12 cellular contexts compared by ENCODE assay signal in the genomic region with DNA sequence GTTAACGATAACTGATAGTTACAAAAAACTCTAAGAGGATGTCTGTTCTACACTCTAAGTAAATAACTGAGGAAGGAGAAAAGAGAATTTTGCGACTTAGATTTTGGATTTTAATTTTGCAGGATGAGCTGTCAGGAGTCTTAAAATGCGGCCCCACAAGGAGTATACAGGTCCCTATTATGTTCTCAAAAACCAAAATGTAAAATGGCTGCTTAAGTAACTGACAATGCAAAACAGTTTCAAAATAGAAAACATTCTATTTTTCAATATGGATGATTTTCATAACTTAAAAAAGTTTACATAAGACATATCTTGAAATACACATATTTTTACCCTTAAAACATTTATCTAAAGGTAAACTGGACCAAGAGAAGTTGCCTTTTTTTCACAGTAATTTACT. TPM values are rescaled to one million over a fixed set of nuclear protein-coding genes. Genes with fewer than 3 reads are reported as not detected.
DNase-seq lines count a peak whose midpoint lies in the region; ATAC-seq and TF ChIP-seq lines count a peak whose summit lies in the region.
"Had no signal": no experiment of that assay in that cellular context is flagged by ENCODE, and none has a peak within 500 bp of the region (broad histone marks: within the 10 kb centered on the region; RNA-seq: fewer than 3 reads in every experiment).

No MANE protein-coding gene starts in this region.

- peaks cover 7% of the 10 kb centered on the region for H3K9me3 Mint-ChIP-seq in activated naive CD8-positive, alpha-beta T cell treated with anti-CD3 and anti-CD28 coated beads for 36 hours
- H3K9me3 Mint-ChIP-seq in stimulated activated effector memory CD8-positive, alpha-beta T cell treated with anti-CD3 and anti-CD28 coated beads, Interleukin-12 subunit alpha, Interleukin-12 subunit beta, amount 100 ng/mL, for 72 hours, result no peaks in the 10 kb centered on the region
- H3K9me3 Mint-ChIP-seq: neural crest cell had no signal

- ATAC-seq in stimulated activated effector memory CD8-positive, alpha-beta T cell treated with anti-CD3 and anti-CD28 coated beads, Interleukin-12 subunit alpha, Interleukin-12 subunit beta, amount 100 ng/mL, for 72 hours, result no peak

- H3K36me3 ChIP-seq in DOHH2 (ENCODE audit: control insufficient read depth, low read length) (no peaks in the 10 kb centered on the region), MG63 (no peaks in the 10 kb centered on the region), HAP-1 (replicated peaks) (no peaks in the 10 kb centered on the region), thyroid gland (no peaks in the 10 kb centered on the region)

- TF ChIP-seq CTCF in DOHH2 (IDR thresholded peaks at IDR 0.05; ENCODE audit: low read depth, low read length, poor library complexity, severe bottlenecking), result no peak
- TF ChIP-seq CTCF in thyroid gland (IDR thresholded peaks at IDR 0.05), result no peak

- WGBS in thyroid gland, 2 donors, result 93 to 94% methylated on average over 3 of the region's 3 CpGs

- H3K4me1 ChIP-seq in DOHH2 (ENCODE audit: control insufficient read depth, low read length) (peaks cover 52% of the 10 kb centered on the region), HAP-1 (peaks cover 18% of the 10 kb centered on the region), thyroid gland (peaks cover 0 to 5% of the 10 kb centered on the region in 2 donors)

- H3K4me2 ChIP-seq in DOHH2 (ENCODE audit: low read length), result peak overlapping the region; percentile 77

- H3K4me3 ChIP-seq in DOHH2 (ENCODE audit: low read length) (peak overlapping the region; percentile 63), MG63 (peak overlapping the region; percentile 30), HAP-1 (no peak overlapping the region), thyroid gland (replicated peaks in 1 of 3) (no peak overlapping the region)

- H3K27me3 Mint-ChIP-seq in activated naive CD8-positive, alpha-beta T cell treated with anti-CD3 and anti-CD28 coated beads for 36 hours, result no peaks in the 10 kb centered on the region

- H3F3A ChIP-seq in DOHH2 (ENCODE audit: control insufficient read depth, insufficient read depth), result peaks cover 16% of the 10 kb centered on the region

- no peaks in the 10 kb centered on the region; the same call in 1 of the 2 replicates for H3K9me3 ChIP-seq in DOHH2 (ENCODE audit: control insufficient read depth, insufficient read depth, low read length)
- H3K9me3 ChIP-seq in MG63, result no peaks in the 10 kb centered on the region
- H3K9me3 ChIP-seq in HAP-1, result no peaks in the 10 kb centered on the region
- no peaks in the 10 kb centered on the region for H3K9me3 ChIP-seq in thyroid gland

- no peaks in the 10 kb centered on the region; the same call in 1 of the 2 replicates for H4K20me1 ChIP-seq in DOHH2 (ENCODE audit: control insufficient read depth, insufficient read depth, low read depth, low read length)

- H3K4me3 Mint-ChIP-seq in activated naive CD8-positive, alpha-beta T cell treated with anti-CD3 and anti-CD28 coated beads for 36 hours, result peak overlapping the region; percentile 99
- H3K4me3 Mint-ChIP-seq in stimulated activated effector memory CD8-positive, alpha-beta T cell treated with anti-CD3 and anti-CD28 coated beads, Interleukin-12 subunit alpha, Interleukin-12 subunit beta, amount 100 ng/mL, for 72 hours, result peak overlapping the region; percentile 81
- H3K4me3 Mint-ChIP-seq: neural crest cell had no signal

- TF ChIP-seq POLR2A in thyroid gland (IDR thresholded peaks at IDR 0.05), result no peak

- peaks cover 68% of the 10 kb centered on the region for H3K27me3 ChIP-seq in DOHH2 (ENCODE audit: control insufficient read depth, low read length)
- H3K27me3 ChIP-seq in MG63, result no peaks in the 10 kb centered on the region
- H3K27me3 ChIP-seq in HAP-1 (ENCODE audit: low read depth), result no peaks in the 10 kb centered on the region
- no peaks in the 10 kb centered on the region for H3K27me3 ChIP-seq in thyroid gland

- in situ Hi-C loops in HAP-1 (cut with MboI; ENCODE audit: low sequenced_read_pairs), result no loop called here

- DNase-seq in MG63 (no peak), HAP-1 (ENCODE audit: low spot score in 2 of 2) (no peak), head of caudate nucleus (no peak), thyroid gland (no peak)
- DNase-seq in activated naive CD8-positive, alpha-beta T cell treated with anti-CD3 and anti-CD28 coated beads for 36 hours, result no peak
- DNase-seq in stimulated activated effector memory CD8-positive, alpha-beta T cell treated with anti-CD3 and anti-CD28 coated beads, Interleukin-12 subunit alpha, Interleukin-12 subunit beta, amount 100 ng/mL, for 72 hours (ENCODE audit: low spot score in 2 of 2), result no peak
- DNase-seq: dermis blood vessel endothelial cell, foreskin fibroblast had no signal

- H3K27ac ChIP-seq in DOHH2 (ENCODE audit: low read depth, low read length) (no peak overlapping the region), thyroid gland (no peak overlapping the region)

- H3K4me1 Mint-ChIP-seq in activated naive CD8-positive, alpha-beta T cell treated with anti-CD3 and anti-CD28 coated beads for 36 hours, result peaks cover 49% of the 10 kb centered on the region
- peaks cover 46% of the 10 kb centered on the region for H3K4me1 Mint-ChIP-seq in stimulated activated effector memory CD8-positive, alpha-beta T cell treated with anti-CD3 and anti-CD28 coated beads, Interleukin-12 subunit alpha, Interleukin-12 subunit beta, amount 100 ng/mL, for 72 hours

- intact Hi-C loops in head of caudate nucleus (cut with DNase I), result no loop called here
- intact Hi-C loops in thyroid gland (cut with DNase I), result no loop called here

- peak overlapping the region; percentile 98 for H3K27ac Mint-ChIP-seq in activated naive CD8-positive, alpha-beta T cell treated with anti-CD3 and anti-CD28 coated beads for 36 hours
- peak overlapping the region; percentile 95 for H3K27ac Mint-ChIP-seq in stimulated activated effector memory CD8-positive, alpha-beta T cell treated with anti-CD3 and anti-CD28 coated beads, Interleukin-12 subunit alpha, Interleukin-12 subunit beta, amount 100 ng/mL, for 72 hours

- H3K79me2 ChIP-seq in DOHH2 (ENCODE audit: control insufficient read depth, low read length), result no peaks in the 10 kb centered on the region

- peaks cover 80% of the 10 kb centered on the region for H3K36me3 Mint-ChIP-seq in activated naive CD8-positive, alpha-beta T cell treated with anti-CD3 and anti-CD28 coated beads for 36 hours
- peaks cover 85% of the 10 kb centered on the region for H3K36me3 Mint-ChIP-seq in stimulated activated effector memory CD8-positive, alpha-beta T cell treated with anti-CD3 and anti-CD28 coated beads, Interleukin-12 subunit alpha, Interleukin-12 subunit beta, amount 100 ng/mL, for 72 hours

- no peaks in the 10 kb centered on the region for H3K9me2 ChIP-seq in DOHH2 (replicated peaks; ENCODE audit: control insufficient read depth, low read length)

RNA-seq across cellular contexts. Expression of a gene that starts 2.6 kb away (rescaled TPM):
- total RNA-seq in MG63 (2014; rRNA removed; shearing (Covaris generic); ENCODE audit: low replicate concordance), result not detected in 2 replicates
- 100 to 1,000 TPM; 143 to 152 TPM for total RNA-seq in activated naive CD8-positive, alpha-beta T cell treated with anti-CD3 and anti-CD28 coated beads for 36 hours
- total RNA-seq in thyroid gland, result 10 to 100 TPM in 1 of 4 donors, 1 to 10 TPM in 3; 5.0 to 18.2 (median 6.2) TPM
- total RNA-seq: neural crest cell had no signal

RNA-seq across cellular contexts. Expression of a gene that starts 25.2 kb away (rescaled TPM):
- total RNA-seq in MG63 (2014; rRNA removed; shearing (Covaris generic); ENCODE audit: low replicate concordance), result not detected in 2 replicates
- 1 to 10 TPM; 6.4 to 7.0 TPM for total RNA-seq in activated naive CD8-positive, alpha-beta T cell treated with anti-CD3 and anti-CD28 coated beads for 36 hours
- total RNA-seq in thyroid gland, result not detected
- total RNA-seq: dermis blood vessel endothelial cell, kidney epithelial cell, M059J, neural crest cell had no signal

Comparison
In these comparisons a context has a peak if more than half of its experiments do, and no peak if none do; other contexts are left out.
1. H3K4me3 ChIP-seq: peak in DOHH2 (single experiment) and MG63 (single experiment); none in HAP-1 (single experiment) and thyroid gland (0 of 3).
2. RNA of a gene that starts 2.6 kb away (total RNA-seq): 143 to 152 TPM in activated naive CD8-positive, alpha-beta T cell treated with anti-CD3 and anti-CD28 coated beads for 36 hours; 5.0 to 18.2 TPM in thyroid gland and not detected in MG63; every median in the first group is over 4 times any median in the second.